Comparison of ENCODE assay signal across 28 cellular contexts in genomic region chr11:1148752-1149180, GRCh38. TPM values are rescaled to one million over a fixed set of nuclear protein-coding genes. Genes with fewer than 3 reads are reported as not detected.
DNase-seq lines count a peak whose midpoint lies in the region; ATAC-seq, FAIRE-seq and TF ChIP-seq lines count a peak whose summit lies in the region.
"Had no signal": no experiment of that assay in that cellular context is flagged by ENCODE, and none has a peak within 500 bp of the region (broad histone marks: within the 10 kb centered on the region; RNA-seq: fewer than 3 reads in every experiment).

No MANE protein-coding gene starts in this region.

- peaks cover 8% of the 10 kb centered on the region for H3K4me1 Mint-ChIP-seq in chondrocyte (ENCODE audit: low read depth)
- H3K4me1 Mint-ChIP-seq: WTC11 had no signal

- WGBS in A549 (ENCODE audit: missing lambda C conversion rate): 94% methylated on average over 6 of the region's 8 CpGs

- CTCF ChIA-PET in A549 (lab: Yijun Ruan, JAX): interaction anchor here (0.6 to 1.6 kb wide), 2 partner anchors 35 to 1007 kb away, joined by 3 to 8 read pairs; no protein-coding TSS in a partner anchor

- TF ChIP-seq RAD21 in A549 (conservative IDR thresholded peaks at IDR 0.05 in 1 of 2, IDR thresholded peaks at IDR 0.05 in 1 of 2): no peak

- no peaks in the 10 kb centered on the region for H3K36me3 ChIP-seq in H7 (replicated peaks; ENCODE audit: control insufficient read depth, insufficient read depth, low read length)
- H3K36me3 ChIP-seq: ovary, suprapubic skin had no signal

- peaks cover 8% of the 10 kb centered on the region for H3K9me3 Mint-ChIP-seq in chondrocyte (ENCODE audit: low read depth)

- intact Hi-C loops in posterior vena cava (cut with DNase I): no loop called here

- TF ChIP-seq CTCF in A549 (IDR thresholded peaks at IDR 0.05) (no peak), chondrocyte (IDR thresholded peaks at IDR 0.05) (no peak)

- POLR2A ChIA-PET in A549 (lab: Yijun Ruan, JAX): no interaction called here

- H3K4me1 ChIP-seq in A549: peaks cover 43% of the 10 kb centered on the region

- no peak for DNase-seq in A549 (ENCODE audit: low read depth in 1 of 2, low spot score in 1 of 2)
- DNase-seq in H7: peak; percentile 33
- peak; percentile 73 for DNase-seq in chondrocyte (ENCODE audit: low spot score)
- peak; percentile 52 for DNase-seq in posterior vena cava (ENCODE audit: low spot score)
- no peak for DNase-seq in cerebellar cortex (ENCODE audit: low spot score)
- no peak for DNase-seq in stimulated activated CD4-positive, alpha-beta T cell treated with anti-CD3 and anti-CD28 coated beads, Interleukin-1b, Interleukin-23, amount 100 ng/mL, for 48 hours
- DNase-seq in HuH-7 (ENCODE audit: low spot score): no peak
- DNase-seq: ACHN; effector CD4-positive, alpha-beta T cell; hypothalamus; IMR-90; NCI-H1092; NCI-H1694 treated with DMSO at 0.1 percent for 48 hours; NCI-H510A; PC-9; retina; SK-N-SH; stimulated activated naive CD4-positive, alpha-beta T cell had no signal

- H3K36me3 Mint-ChIP-seq in chondrocyte (ENCODE audit: low read depth): peaks cover 2% of the 10 kb centered on the region

- H3K4me3 ChIP-seq in A549: no peak overlapping the region
- H3K4me3 ChIP-seq in H7 (ENCODE audit: insufficient read depth, low read depth, low read length): no peak overlapping the region
- H3K4me3 ChIP-seq: ovary, PC-9, skin epidermis, suprapubic skin had no signal

- no peak for TF ChIP-seq POLR2A in A549 (IDR thresholded peaks at IDR 0.05; ENCODE audit: low read length)

- no peak overlapping the region for H3K27ac Mint-ChIP-seq in chondrocyte (ENCODE audit: unreplicated experiment)
- H3K27ac Mint-ChIP-seq: activated naive CD4-positive, alpha-beta T cell treated with anti-CD3 and anti-CD28 coated beads, Interleukin-2, amount 50 U/mL, for 72 hours; activated T-helper 2 cell treated with anti-CD3 and anti-CD28 coated beads, Interferon-gamma antibody, Interleukin-2, Interleukin-4, amounts not matched to agents 10 μg/mL and 5 μg/mL and 100 μg/mL, durations not matched to agents 14 hours and 24 hours and 36 hours; nephron; WTC11 had no signal

- peak overlapping the region; percentile 97 to 99; a peak in 5 of 6 replicates for H3K27ac ChIP-seq in A549
- H3K27ac ChIP-seq: ovary, PC-9, skin epidermis, suprapubic skin had no signal

- no peak overlapping the region for H3K4me2 ChIP-seq in A549
- H3K4me2 ChIP-seq: PC-9, SK-N-SH had no signal

- no peak overlapping the region for H3K4me3 Mint-ChIP-seq in chondrocyte (ENCODE audit: unreplicated experiment)
- H3K4me3 Mint-ChIP-seq: nephron, WTC11 had no signal

- peaks cover 14% of the 10 kb centered on the region for H3K27me3 Mint-ChIP-seq in chondrocyte (ENCODE audit: low read depth)

- no peaks in the 10 kb centered on the region for H3K27me3 ChIP-seq in H7 (ENCODE audit: control insufficient read depth, insufficient read depth, low read length)
- H3K27me3 ChIP-seq: ovary had no signal

- peaks cover 7% of the 10 kb centered on the region; the same call in 1 of the 3 replicates for H3K9me3 ChIP-seq in A549
- H3K9me3 ChIP-seq: ovary, SK-N-SH, suprapubic skin had no signal

- TF ChIP-seq EP300 in A549 (IDR thresholded peaks at IDR 0.05): no peak

- no peak for ATAC-seq in A549
- ATAC-seq: activated naive CD4-positive, alpha-beta T cell treated with anti-CD3 and anti-CD28 coated beads, Interleukin-2, amount 50 U/mL, for 72 hours; Right ventricle myocardium inferior; WTC11 had no signal

- FAIRE-seq in A549 (lab: Jason Lieb, UNC): no peak

TF ChIP-seq in A549, 52 proteins besides CTCF, POLR2A, EP300 and RAD21:
- no peak for TF ChIP-seq BHLHE40 (IDR thresholded peaks at IDR 0.05; ENCODE audit: low read depth, low read length)
- TF ChIP-seq MAX (IDR thresholded peaks at IDR 0.05): no peak
- TF ChIP-seq GATA3 (IDR thresholded peaks at IDR 0.05; ENCODE audit: borderline replicate concordance): no peak
- TF ChIP-seq, protein P1, sequence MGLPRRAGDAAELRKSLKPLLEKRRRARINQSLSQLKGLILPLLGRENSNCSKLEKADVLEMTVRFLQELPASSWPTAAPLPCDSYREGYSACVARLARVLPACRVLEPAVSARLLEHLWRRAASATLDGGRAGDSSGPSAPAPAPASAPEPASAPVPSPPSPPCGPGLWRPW (IDR thresholded peaks at IDR 0.05): no peak
- TF ChIP-seq SREBF2 (IDR thresholded peaks at IDR 0.05): no peak
- TF ChIP-seq CBX8 (IDR thresholded peaks at IDR 0.05): no peak
- TF ChIP-seq KDM5A (IDR thresholded peaks at IDR 0.05): no peak
- no peak for TF ChIP-seq POLR2AphosphoS2 (conservative IDR thresholded peaks at IDR 0.05; ENCODE audit: low read length)
- no peak for TF ChIP-seq ZC3H11A (IDR thresholded peaks at IDR 0.05)
- TF ChIP-seq NR3C1 (IDR thresholded peaks at IDR 0.05): no peak
- no peak for TF ChIP-seq FOXS1 (CRISPR knock-in tag; IDR thresholded peaks at IDR 0.05)
- no peak for TF ChIP-seq HMGXB4 (CRISPR knock-in tag; IDR thresholded peaks at IDR 0.05; ENCODE audit: borderline replicate concordance)
- no peak for TF ChIP-seq USF2 (IDR thresholded peaks at IDR 0.05)
- no peak for TF ChIP-seq RFX5 (IDR thresholded peaks at IDR 0.05)
TF ChIP-seq in A549: peak in this region for 0.

RNA-seq across cellular contexts. Expression of gene MUC5AC, which starts 9.0 kb away (rescaled TPM):
- polyA plus RNA-seq in A549 (2011; rRNA removed): 7.4 and 24.5 TPM in 2 replicates
- polyA plus RNA-seq in A549 (2012; cell fraction: cytosol; rRNA removed): 10.8 and 14.4 TPM in 2 replicates
- polyA plus RNA-seq in A549 (2012; cell fraction: nucleus; rRNA removed): 48.3 and 55.5 TPM in 2 replicates
- 0.18 to 0.55 TPM (median 0.18 TPM) in 3 replicates for polyA plus RNA-seq in A549 (2017; fragmentation: RNase III; extraction: RNeasy Plus Mini Kit Qiagen cat#74134 plus additional on column Dnase treatment)
- polyA minus RNA-seq in A549 (2011; rRNA and poly(A)+ RNA removed): 26.6 and 31.9 TPM in 2 replicates
- total RNA-seq in H7 (2014; rRNA removed; shearing (Covaris generic)): not detected in 2 replicates
- not detected in 3 replicates for total RNA-seq in chondrocyte
- total RNA-seq in posterior vena cava: not detected
- total RNA-seq: activated naive CD4-positive, alpha-beta T cell treated with anti-CD3 and anti-CD28 coated beads, Interleukin-2, amount 50 U/mL, for 72 hours; activated T-helper 2 cell treated with anti-CD3 and anti-CD28 coated beads, Interferon-gamma antibody, Interleukin-2, Interleukin-4, amounts not matched to agents 10 μg/mL and 5 μg/mL and 100 μg/mL, durations not matched to agents 14 hours and 24 hours and 36 hours; IMR-90; Right ventricle myocardium inferior; suprapubic skin; T-helper 1 cell treated with Interleukin-12 subunit alpha and Interleukin-12 subunit beta and Interleukin-4 antibody, amounts not matched to agents 30 ng/mL and 1 ng/mL, for 36 hours had no signal
- polyA plus RNA-seq: BJ, ovary, SK-N-SH had no signal

Comparison
In these comparisons a context has a peak if more than half of its experiments do, and no peak if none do; other contexts are left out.
1. DNase-seq: peak in H7 (single experiment), chondrocyte (single experiment) and posterior vena cava (single experiment); none in A549 (0 of 2), cerebellar cortex (single experiment), stimulated activated CD4-positive, alpha-beta T cell treated with anti-CD3 and anti-CD28 coated beads, Interleukin-1b, Interleukin-23, amount 100 ng/mL, for 48 hours (single experiment) and HuH-7 (single experiment).